Comparison of ENCODE assay signal across 25 cellular contexts in the genomic region with DNA sequence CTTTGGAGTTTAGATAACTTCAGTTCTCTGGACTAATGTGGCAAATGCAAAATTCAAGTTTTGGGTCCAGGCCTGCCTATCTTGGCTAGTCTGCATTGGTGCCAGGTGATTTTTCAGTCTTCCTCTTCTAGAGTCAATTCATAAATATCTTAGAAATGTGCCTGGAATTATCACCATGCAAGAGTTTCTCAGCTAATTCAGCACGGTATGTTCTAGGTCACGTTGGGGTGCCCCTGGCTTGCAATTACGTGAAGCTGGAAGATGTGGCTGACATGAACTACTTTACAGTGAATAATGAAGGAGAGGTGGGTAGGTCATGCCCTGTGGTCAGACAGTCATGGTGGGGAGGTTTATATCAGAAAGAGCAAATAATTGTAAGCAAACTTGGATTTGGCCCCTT.
"Had no signal": no experiment of that assay in that cellular context is flagged by ENCODE, and none has a peak within 500 bp of the region (broad histone marks: within the 10 kb centered on the region; RNA-seq: fewer than 3 reads in every experiment).

No MANE protein-coding gene starts in this region.

- H3K27ac Mint-ChIP-seq: activated CD8-positive, alpha-beta memory T cell treated with anti-CD3 and anti-CD28 coated beads, Interleukin-2, amount 10 ng/mL, durations not matched to agents 7 days and 5 days; activated naive CD8-positive, alpha-beta T cell treated with anti-CD3 and anti-CD28 coated beads, Interleukin-2, amount 10 ng/mL, durations not matched to agents 7 days and 5 days; T-cell had no signal

- H3K27me3 Mint-ChIP-seq: activated CD8-positive, alpha-beta memory T cell treated with anti-CD3 and anti-CD28 coated beads, Interleukin-2, amount 10 ng/mL, durations not matched to agents 7 days and 5 days; activated naive CD8-positive, alpha-beta T cell treated with anti-CD3 and anti-CD28 coated beads, Interleukin-2, amount 10 ng/mL, durations not matched to agents 7 days and 5 days; T-cell had no signal

- H3K4me3 Mint-ChIP-seq: activated CD8-positive, alpha-beta memory T cell treated with anti-CD3 and anti-CD28 coated beads, Interleukin-2, amount 10 ng/mL, durations not matched to agents 7 days and 5 days; activated naive CD8-positive, alpha-beta T cell treated with anti-CD3 and anti-CD28 coated beads, Interleukin-2, amount 10 ng/mL, durations not matched to agents 7 days and 5 days; T-cell had no signal

- ATAC-seq: activated CD8-positive, alpha-beta memory T cell treated with anti-CD3 and anti-CD28 coated beads, Interleukin-2, amount 10 ng/mL, durations not matched to agents 7 days and 5 days; body of pancreas; Panc1; Right ventricle myocardium inferior; T-cell had no signal

- DNase-seq: activated CD4-positive, alpha-beta T cell treated with anti-CD3 and anti-CD28 coated beads for 48 hours; activated CD4-positive, alpha-beta T cell treated with anti-CD3 and anti-CD28 coated beads, Interleukin-2, amount 50 U/mL, for 4 hours; activated CD8-positive, alpha-beta memory T cell treated with anti-CD3 and anti-CD28 coated beads, Interleukin-2, amount 10 ng/mL, durations not matched to agents 7 days and 5 days; activated naive CD4-positive, alpha-beta T cell treated with anti-CD3 and anti-CD28 coated beads, Interleukin-2, amount 50 U/mL, for 16 hours; activated naive CD8-positive, alpha-beta T cell treated with anti-CD3 and anti-CD28 coated beads, Interleukin-2, amount 10 ng/mL, durations not matched to agents 7 days and 5 days; amniotic stem cell; body of pancreas; central memory CD4-positive, alpha-beta T cell; Kasumi-1; KBM-7; NCI-H1092; NCI-H1417 treated with DMSO at 0.1 percent for 48 hours; NCI-H1694; NCI-H2029; NCI-H510A treated with DMSO at 0.1 percent for 48 hours; NCI-H69; NK-92 treated with Interleukin-12 subunit alpha and Interleukin-12 subunit beta, amount 100 ng/mL, for 24 hours; OCI-M1; RPMI8226; T-cell had no signal

- H3K9me3 Mint-ChIP-seq: activated naive CD8-positive, alpha-beta T cell treated with anti-CD3 and anti-CD28 coated beads, Interleukin-2, amount 10 ng/mL, durations not matched to agents 7 days and 5 days; T-cell had no signal

- H3K4me1 Mint-ChIP-seq: activated CD8-positive, alpha-beta memory T cell treated with anti-CD3 and anti-CD28 coated beads, Interleukin-2, amount 10 ng/mL, durations not matched to agents 7 days and 5 days; T-cell had no signal

- H3K27ac ChIP-seq: ascending aorta, body of pancreas, SK-N-MC, WERI-Rb-1 had no signal
